1 cellular context compared by ENCODE assay signal in genomic region chr12:19533567-19533966, GRCh38.
TF ChIP-seq lines count a peak whose summit lies in the region.

No MANE protein-coding gene starts in this region.

TF ChIP-seq in GM23338, 12 proteins besides CTCF, POLR2A, EP300 and RAD21 (continued from another document):
- TF ChIP-seq STAT1 (IDR thresholded peaks at IDR 0.05; ENCODE audit: unreplicated experiment) (no peak), JUNB (IDR thresholded peaks at IDR 0.05; ENCODE audit: unreplicated experiment) (no peak), NANOG (IDR thresholded peaks at IDR 0.05; ENCODE audit: borderline replicate concordance) (no peak)
- TF ChIP-seq, protein P1, sequence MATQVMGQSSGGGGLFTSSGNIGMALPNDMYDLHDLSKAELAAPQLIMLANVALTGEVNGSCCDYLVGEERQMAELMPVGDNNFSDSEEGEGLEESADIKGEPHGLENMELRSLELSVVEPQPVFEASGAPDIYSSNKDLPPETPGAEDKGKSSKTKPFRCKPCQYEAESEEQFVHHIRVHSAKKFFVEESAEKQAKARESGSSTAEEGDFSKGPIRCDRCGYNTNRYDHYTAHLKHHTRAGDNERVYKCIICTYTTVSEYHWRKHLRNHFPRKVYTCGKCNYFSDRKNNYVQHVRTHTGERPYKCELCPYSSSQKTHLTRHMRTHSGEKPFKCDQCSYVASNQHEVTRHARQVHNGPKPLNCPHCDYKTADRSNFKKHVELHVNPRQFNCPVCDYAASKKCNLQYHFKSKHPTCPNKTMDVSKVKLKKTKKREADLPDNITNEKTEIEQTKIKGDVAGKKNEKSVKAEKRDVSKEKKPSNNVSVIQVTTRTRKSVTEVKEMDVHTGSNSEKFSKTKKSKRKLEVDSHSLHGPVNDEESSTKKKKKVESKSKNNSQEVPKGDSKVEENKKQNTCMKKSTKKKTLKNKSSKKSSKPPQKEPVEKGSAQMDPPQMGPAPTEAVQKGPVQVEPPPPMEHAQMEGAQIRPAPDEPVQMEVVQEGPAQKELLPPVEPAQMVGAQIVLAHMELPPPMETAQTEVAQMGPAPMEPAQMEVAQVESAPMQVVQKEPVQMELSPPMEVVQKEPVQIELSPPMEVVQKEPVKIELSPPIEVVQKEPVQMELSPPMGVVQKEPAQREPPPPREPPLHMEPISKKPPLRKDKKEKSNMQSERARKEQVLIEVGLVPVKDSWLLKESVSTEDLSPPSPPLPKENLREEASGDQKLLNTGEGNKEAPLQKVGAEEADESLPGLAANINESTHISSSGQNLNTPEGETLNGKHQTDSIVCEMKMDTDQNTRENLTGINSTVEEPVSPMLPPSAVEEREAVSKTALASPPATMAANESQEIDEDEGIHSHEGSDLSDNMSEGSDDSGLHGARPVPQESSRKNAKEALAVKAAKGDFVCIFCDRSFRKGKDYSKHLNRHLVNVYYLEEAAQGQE (IDR thresholded peaks at IDR 0.05; ENCODE audit: unreplicated experiment) = no peak
